ENCODE assay signal across 8 cellular contexts in genomic region chr13:48579167-48579918, GRCh38. TPM values are rescaled to one million over a fixed set of nuclear protein-coding genes. Genes with fewer than 3 reads are reported as not detected.
A peak's percentile ranks its signal among the peaks of the same experiment; 100 is the strongest.
DNase-seq lines count a peak whose midpoint lies in the region; ATAC-seq, FAIRE-seq and TF ChIP-seq lines count a peak whose summit lies in the region.

No MANE protein-coding gene starts in this region.

- in situ Hi-C loops in K562 (cut with MboI): loop anchor here (10.0 to 25.0 kb wide), 2 partner anchors 242 to 455 kb away; no protein-coding TSS in a partner anchor

- CTCF ChIA-PET in K562 (lab: Yijun Ruan, JAX; ENCODE audit: low intra/inter-chr PET ratio): interaction anchor here (0.6 to 1.1 kb wide), 4 partner anchors 68 to 710 kb away, joined by 3 to 4 read pairs (median 3); no protein-coding TSS in a partner anchor
- CTCF ChIA-PET in activated CD4-positive, alpha-beta T cell treated with anti-CD3 and anti-CD28 coated beads for 36 hours (lab: Charles Lee): interaction anchor here (0.6 to 10.1 kb wide), 36 partner anchors 10 to 456 kb away, joined by 3 to 127 read pairs (median 4); no protein-coding TSS in a partner anchor

- no peak for TF ChIP-seq EP300 in K562 (IDR thresholded peaks at IDR 0.05; ENCODE audit: low read length)

- no peaks in the 10 kb centered on the region for H3K79me2 ChIP-seq in K562 (ENCODE audit: control insufficient read depth, insufficient read depth, low read length)

- H3K27ac ChIP-seq in BLaER1 (peak overlapping the region; percentile 72), K562 (ENCODE audit: extremely low read depth, low read depth, low read length) (no peak overlapping the region), thyroid gland (peak overlapping the region in 1 of 3 donors; percentile 4)

- no peak for FAIRE-seq in K562 (lab: Jason Lieb, UNC)

- H3K4me2 ChIP-seq in BLaER1: peak overlapping the region; percentile 74
- no peak overlapping the region for H3K4me2 ChIP-seq in K562 (ENCODE audit: insufficient read depth, low read length)

- POLR2A ChIA-PET in K562 (lab: Yijun Ruan, JAX): interaction anchor here (0.6 kb wide), 1 partner anchor 454 kb away, joined by 4 read pairs; no protein-coding TSS in a partner anchor
- POLR2A ChIA-PET in activated CD4-positive, alpha-beta T cell treated with anti-CD3 and anti-CD28 coated beads for 36 hours (lab: Charles Lee): no interaction called here

- no peaks in the 10 kb centered on the region for H3K36me3 Mint-ChIP-seq in activated CD4-positive, alpha-beta T cell treated with anti-CD3 and anti-CD28 coated beads for 36 hours (ENCODE audit: low read depth)

- H3K4me1 Mint-ChIP-seq in activated CD4-positive, alpha-beta T cell treated with anti-CD3 and anti-CD28 coated beads for 36 hours: no peaks in the 10 kb centered on the region

- DNase-seq in K562 (ENCODE audit: extremely low read depth in 1 of 4, low spot score in 3 of 4) (no peak), sciatic nerve (ENCODE audit: low spot score) (no peak), thyroid gland (no peak), NCI-H1417 treated with DMSO at 0.1 percent for 48 hours (lab: John Stamatoyannopoulos, UW) (no peak)
- no peak for DNase-seq in activated CD4-positive, alpha-beta T cell treated with anti-CD3 and anti-CD28 coated beads for 36 hours

- H2AFZ ChIP-seq in K562 (ENCODE audit: low read depth, low read length): 0 out of 2 replicates have a peak overlapping the region, but pooled peaks have one; percentile 49

- H3K9me3 Mint-ChIP-seq in activated CD4-positive, alpha-beta T cell treated with anti-CD3 and anti-CD28 coated beads for 36 hours (ENCODE audit: low read depth): no peaks in the 10 kb centered on the region

- peaks cover 62% of the 10 kb centered on the region for H3K4me1 ChIP-seq in BLaER1
- no peaks in the 10 kb centered on the region for H3K4me1 ChIP-seq in K562 (replicated peaks in 1 of 2; ENCODE audit: control insufficient read depth in 2 of 2, insufficient read depth in 2 of 2, low read length in 2 of 2)
- peaks cover 0 to 17% of the 10 kb centered on the region in 2 donors for H3K4me1 ChIP-seq in thyroid gland

- H3K27ac Mint-ChIP-seq in activated CD4-positive, alpha-beta T cell treated with anti-CD3 and anti-CD28 coated beads for 36 hours: no peak overlapping the region

- H3K9ac ChIP-seq in BLaER1: peak overlapping the region; percentile 23; the same call in 1 of the 2 replicates
- H3K9ac ChIP-seq in K562 (ENCODE audit: insufficient read depth in 1 of 2, low read depth in 2 of 2, low read length in 2 of 2): no peak overlapping the region

- H4K20me1 ChIP-seq in BLaER1 (no peaks in the 10 kb centered on the region), K562 (replicated peaks; ENCODE audit: control insufficient read depth, insufficient read depth, low read length) (no peaks in the 10 kb centered on the region)

- no peak for TF ChIP-seq RAD21 in K562 (CRISPR knock-in tag; conservative IDR thresholded peaks at IDR 0.05 in 1 of 2, IDR thresholded peaks at IDR 0.05 in 1 of 2)

- H3K27me3 Mint-ChIP-seq in activated CD4-positive, alpha-beta T cell treated with anti-CD3 and anti-CD28 coated beads for 36 hours: peaks cover 14% of the 10 kb centered on the region

- H3K9me1 ChIP-seq in K562 (ENCODE audit: control insufficient read depth, insufficient read depth, low read length): no peaks in the 10 kb centered on the region

- H3K9me3 ChIP-seq in BLaER1 (no peaks in the 10 kb centered on the region), K562 (replicated peaks; ENCODE audit: control insufficient read depth, insufficient read depth, low read depth, low read length) (no peaks in the 10 kb centered on the region), thyroid gland (no peaks in the 10 kb centered on the region)

- TF ChIP-seq CTCF in K562 (IDR thresholded peaks at IDR 0.05 in 2 of 3, conservative IDR thresholded peaks at IDR 0.05 in 1 of 3; ENCODE audit: insufficient read depth in 2 of 3, low read depth in 1 of 3, low read length in 3 of 3): no peak
- no peak for TF ChIP-seq CTCF in thyroid gland (IDR thresholded peaks at IDR 0.05)

- intact Hi-C loops in K562 (cut with micrococcal nuclease) (loop anchor here (5.0 kb wide), 1 partner anchor 47 kb away; the partner anchor contains the start of gene RCBTB2), sciatic nerve (cut with DNase I) (no loop called here), thyroid gland (cut with DNase I) (no loop called here)
- intact Hi-C loops in activated CD4-positive, alpha-beta T cell treated with anti-CD3 and anti-CD28 coated beads for 36 hours (cut with DNase I, micrococcal nuclease): no loop called here

- H3K4me3 Mint-ChIP-seq in activated CD4-positive, alpha-beta T cell treated with anti-CD3 and anti-CD28 coated beads for 36 hours: no peak overlapping the region

- BruUV-seq in K562 (replicated peaks; lab: Mats Ljungman, UMichigan): no TSS peak

- ATAC-seq in GM19438 (IDR thresholded peaks at IDR 0.05; ENCODE audit: low read depth, unreplicated experiment) (peak; percentile 74), HG03378 (IDR thresholded peaks at IDR 0.05; ENCODE audit: unreplicated experiment) (peak; percentile 79), K562 (no peak), sciatic nerve (peak; percentile 64)
- no peak for ATAC-seq in activated CD4-positive, alpha-beta T cell treated with anti-CD3 and anti-CD28 coated beads for 36 hours

- WGBS in K562 (ENCODE audit: insufficient coverage, low coverage, missing lambda C conversion rate): 28% methylated on average over 6 of the region's 7 CpGs
- WGBS in thyroid gland, 2 donors: 75 to 77% methylated on average over 7 of the region's 7 CpGs

- H3K27me3 ChIP-seq in BLaER1: no peaks in the 10 kb centered on the region
- H3K27me3 ChIP-seq in K562 (ENCODE audit: control insufficient read depth in 2 of 2, insufficient read depth in 2 of 2, low read length in 2 of 2): 0 out of 5 replicates have a peak, but pooled peaks cover 0 to 3% of the 10 kb centered on the region in 2 experiments
- H3K27me3 ChIP-seq in thyroid gland: no peaks in the 10 kb centered on the region

- H3K36me3 ChIP-seq in BLaER1 (no peaks in the 10 kb centered on the region), K562 (ENCODE audit: control insufficient read depth, insufficient read depth, low read length) (no peaks in the 10 kb centered on the region), thyroid gland (no peaks in the 10 kb centered on the region)

- H3K4me3 ChIP-seq in BLaER1: no peak overlapping the region; the same call in 1 of the 2 replicates
- no peak overlapping the region for H3K4me3 ChIP-seq in K562
- H3K4me3 ChIP-seq in thyroid gland (replicated peaks in 1 of 3): no peak overlapping the region

- TF ChIP-seq POLR2A in K562 (conservative IDR thresholded peaks at IDR 0.05) (no peak), thyroid gland (IDR thresholded peaks at IDR 0.05) (no peak)

TF ChIP-seq in K562, 482 proteins besides CTCF, POLR2A, EP300 and RAD21 (continues in another document):
- no peak for TF ChIP-seq MTF1 (CRISPR knock-in tag; IDR thresholded peaks at IDR 0.05; ENCODE audit: borderline replicate concordance)
- no peak for TF ChIP-seq SMARCA4 (IDR thresholded peaks at IDR 0.05)
- peak; percentile 40; the same call in 1 of the 2 replicates for TF ChIP-seq ZNF24 (IDR thresholded peaks at IDR 0.05)
- no peak for TF ChIP-seq NCOA1 (IDR thresholded peaks at IDR 0.05; ENCODE audit: low read depth)
- TF ChIP-seq ELK1 (CRISPR knock-in tag; IDR thresholded peaks at IDR 0.05): no peak
- TF ChIP-seq TFE3 (CRISPR knock-in tag; IDR thresholded peaks at IDR 0.05): peak; percentile 52

RNA-seq across cellular contexts. Expression of gene RCBTB2, which starts 46.5 kb away (rescaled TPM):
- total RNA-seq in K562 (2011; cell fraction: chromatin; rRNA removed; ENCODE audit: low replicate concordance): 0.65 and 0.72 TPM in 2 replicates
- total RNA-seq in K562 (2011; cell fraction: nucleolus; rRNA removed): 0.17 and 0.26 TPM in 2 replicates
- 0.44 and 0.53 TPM in 2 replicates for total RNA-seq in K562 (2011; cell fraction: nucleoplasm; rRNA removed)
- 0.69 and 0.91 TPM in 2 replicates for total RNA-seq in K562 (2014; rRNA removed)
- 1.5 TPM in 2 replicates for total RNA-seq in K562 (2014; rRNA removed; fragmentation: Illumina TruSeq; extraction: Trizol)
- 1.8 and 1.9 TPM in 2 replicates for total RNA-seq in K562 (2015; rRNA removed; fragmentation: Illumina TruSeq; extraction: Trizol)
- 1.3 TPM in 2 replicates for total RNA-seq in K562 (2021)
- polyA plus RNA-seq in K562 (2011; rRNA removed): 1.2 TPM in 2 replicates
- 0.51 and 0.99 TPM in 2 replicates for polyA plus RNA-seq in K562 (2011; cell fraction: cytosol; rRNA removed)
- 1.0 and 1.1 TPM in 2 replicates for polyA plus RNA-seq in K562 (2011; cell fraction: nucleus; rRNA removed)
- polyA plus RNA-seq in K562 (2012): 1.9 and 2.9 TPM in 2 replicates
- polyA plus RNA-seq in K562 (2014; fragmentation: Illumina TruSeq; extraction: Trizol): 0.93 and 1.2 TPM in 2 replicates
- 1 to 10 TPM; 2.8 to 3.3 TPM for polyA plus RNA-seq in K562 (2014; fragmentation: Nextera tagmentation; extraction: Ambion mirVana)
- 1.1 and 1.8 TPM in 2 replicates for polyA plus RNA-seq in K562 (2014; rRNA removed)
- polyA minus RNA-seq in K562 (2011; rRNA and poly(A)+ RNA removed): 0.99 and 1.2 TPM in 2 replicates
- polyA minus RNA-seq in K562 (2011; cell fraction: cytosol; rRNA and poly(A)+ RNA removed): 0.38 TPM in 1 of 2 replicates, not detected in the other
- 0.40 and 0.56 TPM in 2 replicates for polyA minus RNA-seq in K562 (2011; cell fraction: nucleus; rRNA and poly(A)+ RNA removed)
- 19.7 TPM for total RNA-seq in sciatic nerve
- 10 to 100 TPM; 29.1 to 49.6 (median 34.9) TPM for total RNA-seq in thyroid gland
- total RNA-seq in activated CD4-positive, alpha-beta T cell treated with anti-CD3 and anti-CD28 coated beads for 36 hours: 1 to 10 TPM; 1.1 to 1.6 TPM

Comparison
In these comparisons a context has a peak if more than half of its experiments do, and no peak if none do; other contexts are left out.
1. ATAC-seq: peak in GM19438 (single experiment), HG03378 (single experiment) and sciatic nerve (single experiment); none in K562 (single experiment) and activated CD4-positive, alpha-beta T cell treated with anti-CD3 and anti-CD28 coated beads for 36 hours (single experiment).